In the genomic region with DNA sequence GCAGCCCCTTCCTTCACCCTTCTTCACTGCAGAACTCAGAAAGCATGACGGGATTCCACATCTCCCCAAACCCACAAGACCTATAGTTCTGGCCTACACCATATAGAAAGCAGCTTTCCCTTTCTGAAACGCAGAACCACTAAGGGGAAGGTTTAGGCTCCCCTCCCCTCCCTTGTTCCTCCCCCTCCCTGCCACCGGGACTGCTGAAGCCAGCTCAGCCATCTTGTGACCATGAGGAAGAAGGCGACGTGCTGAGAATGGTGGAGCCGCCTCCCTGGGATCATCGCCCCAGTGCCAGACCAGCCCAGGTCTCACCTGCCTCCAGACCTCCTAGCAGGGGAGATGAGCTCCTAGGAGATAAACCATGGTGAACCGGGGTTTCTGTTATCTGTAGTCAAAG, we compare ENCODE assay signal across 13 cellular contexts. TPM values are rescaled to one million over a fixed set of nuclear protein-coding genes. Genes with fewer than 3 reads are reported as not detected.
DNase-seq lines count a peak whose midpoint lies in the region; ATAC-seq and TF ChIP-seq lines count a peak whose summit lies in the region.
"Had no signal": no experiment of that assay in that cellular context is flagged by ENCODE, and none has a peak within 500 bp of the region (broad histone marks: within the 10 kb centered on the region; RNA-seq: fewer than 3 reads in every experiment).

No MANE protein-coding gene starts in this region.

- no peak for TF ChIP-seq POLR2A in gastroesophageal sphincter (IDR thresholded peaks at IDR 0.05)
- no peak for TF ChIP-seq POLR2A in uterus (IDR thresholded peaks at IDR 0.05)

- peak overlapping the region; percentile 48 for H3K4me3 Mint-ChIP-seq in natural killer cell treated with Interleukin-12 subunit alpha and Interleukin-12 subunit beta and Interleukin-15 and Interleukin-18, amount 100 ng/mL, for 72 hours

- peaks cover 0 to 83% of the 10 kb centered on the region in 2 donors for H3K36me3 ChIP-seq in gastroesophageal sphincter
- H3K36me3 ChIP-seq in uterus, result no peaks in the 10 kb centered on the region

- H3K27me3 Mint-ChIP-seq in natural killer cell treated with Interleukin-12 subunit alpha and Interleukin-12 subunit beta and Interleukin-15 and Interleukin-18, amount 100 ng/mL, for 72 hours, result no peaks in the 10 kb centered on the region

- TF ChIP-seq EP300 in gastroesophageal sphincter (IDR thresholded peaks at IDR 0.05), result no peak

- no peaks in the 10 kb centered on the region for H3K9me3 Mint-ChIP-seq in natural killer cell treated with Interleukin-12 subunit alpha and Interleukin-12 subunit beta and Interleukin-15 and Interleukin-18, amount 100 ng/mL, for 72 hours

- ATAC-seq in gastroesophageal sphincter, result no peak
- peak in 1 of 2 donors; percentile 41 for ATAC-seq in natural killer cell treated with Interleukin-12 subunit alpha and Interleukin-12 subunit beta and Interleukin-15 and Interleukin-18, amount 100 ng/mL, for 72 hours
- ATAC-seq in HG02970 (IDR thresholded peaks at IDR 0.05; ENCODE audit: low FRiP score, unreplicated experiment), result no peak

- peaks cover 0 to 31% (median under 1%) of the 10 kb centered on the region in 3 donors for H3K4me1 ChIP-seq in gastroesophageal sphincter
- H3K4me1 ChIP-seq in uterus, result no peaks in the 10 kb centered on the region

- intact Hi-C loops in uterus (cut with DNase I; ENCODE audit: low total_unique reads), result no loop called here

- H3K9me3 ChIP-seq in gastroesophageal sphincter (no peaks in the 10 kb centered on the region), uterus (no peaks in the 10 kb centered on the region)
- H3K9me3 ChIP-seq: MG63 had no signal

- no peak for TF ChIP-seq CTCF in gastroesophageal sphincter (IDR thresholded peaks at IDR 0.05)
- TF ChIP-seq CTCF in uterus (IDR thresholded peaks at IDR 0.05), result no peak

- H3K27me3 ChIP-seq in gastroesophageal sphincter, result no peaks in the 10 kb centered on the region
- H3K27me3 ChIP-seq in uterus, result no peaks in the 10 kb centered on the region
- H3K27me3 ChIP-seq: brain microvascular endothelial cell, MG63 had no signal

- peak; percentile 42 for DNase-seq in activated effector memory CD4-positive, alpha-beta T cell treated with anti-CD3 and anti-CD28 coated beads, Interleukin-2, amount 50 U/mL, for 16 hours
- no peak for DNase-seq in activated effector memory CD4-positive, alpha-beta T cell treated with Interleukin-2 at 50 U/mL for 16 hours
- no peak for DNase-seq in natural killer cell treated with Interleukin-12 subunit alpha and Interleukin-12 subunit beta and Interleukin-15 and Interleukin-18, amount 100 ng/mL, for 72 hours (ENCODE audit: low spot score)
- no peak for DNase-seq in uterus
- DNase-seq in retina, result no peak
- no peak for DNase-seq in NCI-H146 treated with DMSO at 0.1 percent for 48 hours (lab: John Stamatoyannopoulos, UW; ENCODE audit: unreplicated experiment)
- DNase-seq: ACHN, brain microvascular endothelial cell, MG63, SW 1271 had no signal

- 70 to 82% methylated on average over 2 of the region's 8 CpGs for WGBS in gastroesophageal sphincter (ENCODE audit: low coverage in 1 of 2), 2 donors

- H3K4me1 Mint-ChIP-seq in natural killer cell treated with Interleukin-12 subunit alpha and Interleukin-12 subunit beta and Interleukin-15 and Interleukin-18, amount 100 ng/mL, for 72 hours (ENCODE audit: low read depth in 2 of 2), result peaks cover 23 to 24% of the 10 kb centered on the region in 2 donors

- peaks cover 15% of the 10 kb centered on the region for H3K36me3 Mint-ChIP-seq in natural killer cell treated with Interleukin-12 subunit alpha and Interleukin-12 subunit beta and Interleukin-15 and Interleukin-18, amount 100 ng/mL, for 72 hours

- H3K27ac ChIP-seq in gastroesophageal sphincter, result peak overlapping the region in 3 of 4 donors; percentile 78 to 81 (median 81)
- peak overlapping the region; percentile 64 to 77 for H3K27ac ChIP-seq in uterus
- H3K27ac ChIP-seq: brain microvascular endothelial cell had no signal

- peak overlapping the region; percentile 66 to 93 for H3K27ac Mint-ChIP-seq in natural killer cell treated with Interleukin-12 subunit alpha and Interleukin-12 subunit beta and Interleukin-15 and Interleukin-18, amount 100 ng/mL, for 72 hours

- H3K4me3 ChIP-seq in gastroesophageal sphincter, result no peak overlapping the region
- H3K4me3 ChIP-seq in uterus, result no peak overlapping the region
- H3K4me3 ChIP-seq: GM23248, MG63 had no signal

RNA-seq across cellular contexts. Expression of a gene that starts 19.6 kb away (rescaled TPM):
- total RNA-seq in gastroesophageal sphincter, result 100 to 1,000 TPM; 130 to 154 (median 143) TPM
- 100 to 1,000 TPM; 158 to 170 TPM for total RNA-seq in natural killer cell treated with Interleukin-12 subunit alpha and Interleukin-12 subunit beta and Interleukin-15 and Interleukin-18, amount 100 ng/mL, for 72 hours
- 100 to 1,000 TPM in 3 of 4 donors, 10 to 100 TPM in 1; 84.9 to 266 (median 203) TPM for total RNA-seq in uterus

RNA-seq across cellular contexts. Expression of a gene that starts 48.0 kb away (rescaled TPM):
- total RNA-seq in gastroesophageal sphincter, result 10 to 100 TPM; 15.8 to 32.8 (median 27.2) TPM
- 10 to 100 TPM; 18.0 to 35.1 TPM for total RNA-seq in natural killer cell treated with Interleukin-12 subunit alpha and Interleukin-12 subunit beta and Interleukin-15 and Interleukin-18, amount 100 ng/mL, for 72 hours
- 10 to 100 TPM in 3 of 4 donors, 1 to 10 TPM in 1; 7.8 to 50.3 (median 21.6) TPM for total RNA-seq in uterus

RNA-seq across cellular contexts. Expression of a gene that starts 48.6 kb away (rescaled TPM):
- total RNA-seq in gastroesophageal sphincter (10 to 100 TPM in 1 of 4 donors, 1 to 10 TPM in 3; 5.9 to 16.6 (median 8.0) TPM), uterus (10 to 100 TPM in 2 of 4 donors, 1 to 10 TPM in 2; 8.7 to 17.7 (median 10.8) TPM)
- total RNA-seq in natural killer cell treated with Interleukin-12 subunit alpha and Interleukin-12 subunit beta and Interleukin-15 and Interleukin-18, amount 100 ng/mL, for 72 hours, result 100 to 1,000 TPM in 1 of 2 donors, 10 to 100 TPM in 1; 59.0 to 159 TPM
